ENCODE assay signal across 2 cellular contexts in the genomic region with DNA sequence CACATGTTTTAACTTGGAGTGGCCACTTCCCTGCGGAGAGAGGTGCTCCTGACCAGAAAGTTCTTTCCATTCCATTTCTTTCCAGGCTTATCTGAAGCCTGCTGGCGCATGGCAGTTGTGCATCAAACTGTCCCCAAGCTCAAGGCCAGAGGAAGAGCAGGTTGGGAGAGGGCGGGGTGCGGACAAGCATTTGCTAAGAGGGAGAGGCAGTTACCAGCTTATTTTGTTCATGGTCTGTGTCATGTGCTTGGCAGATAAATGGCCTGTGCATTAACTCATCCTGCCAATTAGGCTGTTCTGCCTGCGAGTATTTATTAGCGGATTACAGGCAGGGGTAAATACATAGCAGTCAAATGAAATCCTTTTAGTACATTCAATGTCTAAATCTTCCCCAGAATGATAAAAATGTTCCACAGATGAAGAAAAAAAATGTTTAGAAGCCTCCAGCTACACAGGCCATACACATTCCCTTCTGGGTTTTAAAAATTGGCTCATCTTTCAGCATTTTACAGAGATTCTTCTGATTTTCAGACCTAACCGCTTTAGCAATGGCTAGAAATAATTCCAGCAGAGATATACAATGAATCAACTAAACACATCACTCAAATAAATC.
TF ChIP-seq lines count a peak whose summit lies in the region.

No MANE protein-coding gene starts in this region.

TF ChIP-seq in HepG2, 621 proteins besides CTCF, POLR2A, EP300 and RAD21 (continues in another document):
- TF ChIP-seq, protein P1, sequence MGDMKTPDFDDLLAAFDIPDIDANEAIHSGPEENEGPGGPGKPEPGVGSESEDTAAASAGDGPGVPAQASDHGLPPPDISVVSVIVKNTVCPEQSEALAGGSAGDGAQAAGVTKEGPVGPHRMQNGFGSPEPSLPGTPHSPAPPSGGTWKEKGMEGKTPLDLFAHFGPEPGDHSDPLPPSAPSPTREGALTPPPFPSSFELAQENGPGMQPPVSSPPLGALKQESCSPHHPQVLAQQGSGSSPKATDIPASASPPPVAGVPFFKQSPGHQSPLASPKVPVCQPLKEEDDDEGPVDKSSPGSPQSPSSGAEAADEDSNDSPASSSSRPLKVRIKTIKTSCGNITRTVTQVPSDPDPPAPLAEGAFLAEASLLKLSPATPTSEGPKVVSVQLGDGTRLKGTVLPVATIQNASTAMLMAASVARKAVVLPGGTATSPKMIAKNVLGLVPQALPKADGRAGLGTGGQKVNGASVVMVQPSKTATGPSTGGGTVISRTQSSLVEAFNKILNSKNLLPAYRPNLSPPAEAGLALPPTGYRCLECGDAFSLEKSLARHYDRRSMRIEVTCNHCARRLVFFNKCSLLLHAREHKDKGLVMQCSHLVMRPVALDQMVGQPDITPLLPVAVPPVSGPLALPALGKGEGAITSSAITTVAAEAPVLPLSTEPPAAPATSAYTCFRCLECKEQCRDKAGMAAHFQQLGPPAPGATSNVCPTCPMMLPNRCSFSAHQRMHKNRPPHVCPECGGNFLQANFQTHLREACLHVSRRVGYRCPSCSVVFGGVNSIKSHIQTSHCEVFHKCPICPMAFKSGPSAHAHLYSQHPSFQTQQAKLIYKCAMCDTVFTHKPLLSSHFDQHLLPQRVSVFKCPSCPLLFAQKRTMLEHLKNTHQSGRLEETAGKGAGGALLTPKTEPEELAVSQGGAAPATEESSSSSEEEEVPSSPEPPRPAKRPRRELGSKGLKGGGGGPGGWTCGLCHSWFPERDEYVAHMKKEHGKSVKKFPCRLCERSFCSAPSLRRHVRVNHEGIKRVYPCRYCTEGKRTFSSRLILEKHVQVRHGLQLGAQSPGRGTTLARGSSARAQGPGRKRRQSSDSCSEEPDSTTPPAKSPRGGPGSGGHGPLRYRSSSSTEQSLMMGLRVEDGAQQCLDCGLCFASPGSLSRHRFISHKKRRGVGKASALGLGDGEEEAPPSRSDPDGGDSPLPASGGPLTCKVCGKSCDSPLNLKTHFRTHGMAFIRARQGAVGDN (CRISPR knock-in tag; IDR thresholded peaks at IDR 0.05), result peak; percentile 39; the same call in 1 of the 2 replicates
- no peak for TF ChIP-seq ZNF337 (CRISPR knock-in tag; IDR thresholded peaks at IDR 0.05; ENCODE audit: borderline replicate concordance, low read depth)
- TF ChIP-seq, protein P2, sequence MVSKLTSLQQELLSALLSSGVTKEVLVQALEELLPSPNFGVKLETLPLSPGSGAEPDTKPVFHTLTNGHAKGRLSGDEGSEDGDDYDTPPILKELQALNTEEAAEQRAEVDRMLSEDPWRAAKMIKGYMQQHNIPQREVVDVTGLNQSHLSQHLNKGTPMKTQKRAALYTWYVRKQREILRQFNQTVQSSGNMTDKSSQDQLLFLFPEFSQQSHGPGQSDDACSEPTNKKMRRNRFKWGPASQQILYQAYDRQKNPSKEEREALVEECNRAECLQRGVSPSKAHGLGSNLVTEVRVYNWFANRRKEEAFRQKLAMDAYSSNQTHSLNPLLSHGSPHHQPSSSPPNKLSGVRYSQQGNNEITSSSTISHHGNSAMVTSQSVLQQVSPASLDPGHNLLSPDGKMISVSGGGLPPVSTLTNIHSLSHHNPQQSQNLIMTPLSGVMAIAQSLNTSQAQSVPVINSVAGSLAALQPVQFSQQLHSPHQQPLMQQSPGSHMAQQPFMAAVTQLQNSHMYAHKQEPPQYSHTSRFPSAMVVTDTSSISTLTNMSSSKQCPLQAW (CRISPR knock-in tag; IDR thresholded peaks at IDR 0.05), result no peak
- TF ChIP-seq TOPORS (CRISPR knock-in tag; IDR thresholded peaks at IDR 0.05), result no peak
- TF ChIP-seq, protein P3, sequence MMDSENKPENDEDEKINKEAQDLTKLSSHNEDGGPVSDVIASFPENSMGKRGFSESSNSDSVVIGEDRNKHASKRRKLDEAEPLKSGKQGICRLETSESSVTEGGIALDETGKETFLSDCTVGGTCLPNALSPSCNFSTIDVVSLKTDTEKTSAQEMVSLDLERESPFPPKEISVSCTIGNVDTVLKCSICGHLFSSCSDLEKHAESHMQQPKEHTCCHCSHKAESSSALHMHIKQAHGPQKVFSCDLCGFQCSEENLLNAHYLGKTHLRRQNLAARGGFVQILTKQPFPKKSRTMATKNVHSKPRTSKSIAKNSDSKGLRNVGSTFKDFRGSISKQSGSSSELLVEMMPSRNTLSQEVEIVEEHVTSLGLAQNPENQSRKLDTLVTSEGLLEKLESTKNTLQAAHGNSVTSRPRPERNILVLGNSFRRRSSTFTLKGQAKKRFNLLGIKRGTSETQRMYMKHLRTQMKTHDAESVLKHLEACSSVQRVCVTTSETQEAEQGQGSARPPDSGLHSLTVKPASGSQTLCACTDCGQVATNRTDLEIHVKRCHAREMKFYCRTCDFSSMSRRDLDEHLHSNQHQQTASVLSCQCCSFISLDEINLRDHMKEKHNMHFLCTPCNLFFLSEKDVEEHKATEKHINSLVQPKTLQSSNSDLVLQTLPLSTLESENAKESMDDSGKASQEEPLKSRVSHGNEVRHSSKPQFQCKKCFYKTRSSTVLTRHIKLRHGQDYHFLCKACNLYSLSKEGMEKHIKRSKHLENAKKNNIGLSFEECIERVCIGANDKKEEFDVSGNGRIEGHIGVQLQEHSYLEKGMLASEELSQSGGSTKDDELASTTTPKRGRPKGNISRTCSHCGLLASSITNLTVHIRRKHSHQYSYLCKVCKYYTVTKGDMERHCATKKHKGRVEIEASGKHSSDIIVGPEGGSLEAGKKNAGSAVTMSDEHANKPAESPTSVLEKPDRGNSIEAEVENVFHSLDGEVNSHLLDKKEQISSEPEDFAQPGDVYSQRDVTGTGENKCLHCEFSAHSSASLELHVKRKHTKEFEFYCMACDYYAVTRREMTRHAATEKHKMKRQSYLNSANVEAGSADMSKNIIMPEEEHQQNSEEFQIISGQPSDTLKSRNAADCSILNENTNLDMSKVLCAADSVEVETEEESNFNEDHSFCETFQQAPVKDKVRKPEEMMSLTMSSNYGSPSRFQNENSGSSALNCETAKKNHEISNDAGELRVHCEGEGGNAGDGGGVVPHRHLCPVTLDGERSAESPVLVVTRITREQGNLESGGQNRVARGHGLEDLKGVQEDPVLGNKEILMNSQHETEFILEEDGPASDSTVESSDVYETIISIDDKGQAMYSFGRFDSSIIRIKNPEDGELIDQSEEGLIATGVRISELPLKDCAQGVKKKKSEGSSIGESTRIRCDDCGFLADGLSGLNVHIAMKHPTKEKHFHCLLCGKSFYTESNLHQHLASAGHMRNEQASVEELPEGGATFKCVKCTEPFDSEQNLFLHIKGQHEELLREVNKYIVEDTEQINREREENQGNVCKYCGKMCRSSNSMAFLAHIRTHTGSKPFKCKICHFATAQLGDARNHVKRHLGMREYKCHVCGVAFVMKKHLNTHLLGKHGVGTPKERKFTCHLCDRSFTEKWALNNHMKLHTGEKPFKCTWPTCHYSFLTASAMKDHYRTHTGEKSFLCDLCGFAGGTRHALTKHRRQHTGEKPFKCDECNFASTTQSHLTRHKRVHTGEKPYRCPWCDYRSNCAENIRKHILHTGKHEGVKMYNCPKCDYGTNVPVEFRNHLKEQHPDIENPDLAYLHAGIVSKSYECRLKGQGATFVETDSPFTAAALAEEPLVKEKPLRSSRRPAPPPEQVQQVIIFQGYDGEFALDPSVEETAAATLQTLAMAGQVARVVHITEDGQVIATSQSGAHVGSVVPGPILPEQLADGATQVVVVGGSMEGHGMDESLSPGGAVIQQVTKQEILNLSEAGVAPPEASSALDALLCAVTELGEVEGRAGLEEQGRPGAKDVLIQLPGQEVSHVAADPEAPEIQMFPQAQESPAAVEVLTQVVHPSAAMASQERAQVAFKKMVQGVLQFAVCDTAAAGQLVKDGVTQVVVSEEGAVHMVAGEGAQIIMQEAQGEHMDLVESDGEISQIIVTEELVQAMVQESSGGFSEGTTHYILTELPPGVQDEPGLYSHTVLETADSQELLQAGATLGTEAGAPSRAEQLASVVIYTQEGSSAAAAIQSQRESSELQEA (CRISPR knock-in tag; IDR thresholded peaks at IDR 0.05; ENCODE audit: not compliant biosample characterization), result no peak
- no peak for TF ChIP-seq PCBP2 (optimal IDR thresholded peaks at IDR 0.05; ENCODE audit: low read depth, low read length, poor library complexity, severe bottlenecking)
- peak; percentile 30; the same call in 1 of the 2 replicates for TF ChIP-seq HNF4A (CRISPR knock-in tag; IDR thresholded peaks at IDR 0.05)

TF ChIP-seq in SK-N-SH treated with all-trans-retinoic acid at 6 μM for 48 hours, 23 proteins besides CTCF, POLR2A, EP300 and RAD21:
- TF ChIP-seq, protein P4, sequence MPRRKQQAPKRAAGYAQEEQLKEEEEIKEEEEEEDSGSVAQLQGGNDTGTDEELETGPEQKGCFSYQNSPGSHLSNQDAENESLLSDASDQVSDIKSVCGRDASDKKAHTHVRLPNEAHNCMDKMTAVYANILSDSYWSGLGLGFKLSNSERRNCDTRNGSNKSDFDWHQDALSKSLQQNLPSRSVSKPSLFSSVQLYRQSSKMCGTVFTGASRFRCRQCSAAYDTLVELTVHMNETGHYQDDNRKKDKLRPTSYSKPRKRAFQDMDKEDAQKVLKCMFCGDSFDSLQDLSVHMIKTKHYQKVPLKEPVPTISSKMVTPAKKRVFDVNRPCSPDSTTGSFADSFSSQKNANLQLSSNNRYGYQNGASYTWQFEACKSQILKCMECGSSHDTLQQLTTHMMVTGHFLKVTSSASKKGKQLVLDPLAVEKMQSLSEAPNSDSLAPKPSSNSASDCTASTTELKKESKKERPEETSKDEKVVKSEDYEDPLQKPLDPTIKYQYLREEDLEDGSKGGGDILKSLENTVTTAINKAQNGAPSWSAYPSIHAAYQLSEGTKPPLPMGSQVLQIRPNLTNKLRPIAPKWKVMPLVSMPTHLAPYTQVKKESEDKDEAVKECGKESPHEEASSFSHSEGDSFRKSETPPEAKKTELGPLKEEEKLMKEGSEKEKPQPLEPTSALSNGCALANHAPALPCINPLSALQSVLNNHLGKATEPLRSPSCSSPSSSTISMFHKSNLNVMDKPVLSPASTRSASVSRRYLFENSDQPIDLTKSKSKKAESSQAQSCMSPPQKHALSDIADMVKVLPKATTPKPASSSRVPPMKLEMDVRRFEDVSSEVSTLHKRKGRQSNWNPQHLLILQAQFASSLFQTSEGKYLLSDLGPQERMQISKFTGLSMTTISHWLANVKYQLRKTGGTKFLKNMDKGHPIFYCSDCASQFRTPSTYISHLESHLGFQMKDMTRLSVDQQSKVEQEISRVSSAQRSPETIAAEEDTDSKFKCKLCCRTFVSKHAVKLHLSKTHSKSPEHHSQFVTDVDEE (CRISPR knock-in tag; IDR thresholded peaks at IDR 0.05), result 0 out of 2 replicates have a peak, but pooled peaks have one; percentile 56
- no peak for TF ChIP-seq OSR1 (CRISPR knock-in tag; IDR thresholded peaks at IDR 0.05)
- no peak for TF ChIP-seq PPARA (CRISPR knock-in tag; IDR thresholded peaks at IDR 0.05; ENCODE audit: borderline replicate concordance)
